In the genomic region with DNA sequence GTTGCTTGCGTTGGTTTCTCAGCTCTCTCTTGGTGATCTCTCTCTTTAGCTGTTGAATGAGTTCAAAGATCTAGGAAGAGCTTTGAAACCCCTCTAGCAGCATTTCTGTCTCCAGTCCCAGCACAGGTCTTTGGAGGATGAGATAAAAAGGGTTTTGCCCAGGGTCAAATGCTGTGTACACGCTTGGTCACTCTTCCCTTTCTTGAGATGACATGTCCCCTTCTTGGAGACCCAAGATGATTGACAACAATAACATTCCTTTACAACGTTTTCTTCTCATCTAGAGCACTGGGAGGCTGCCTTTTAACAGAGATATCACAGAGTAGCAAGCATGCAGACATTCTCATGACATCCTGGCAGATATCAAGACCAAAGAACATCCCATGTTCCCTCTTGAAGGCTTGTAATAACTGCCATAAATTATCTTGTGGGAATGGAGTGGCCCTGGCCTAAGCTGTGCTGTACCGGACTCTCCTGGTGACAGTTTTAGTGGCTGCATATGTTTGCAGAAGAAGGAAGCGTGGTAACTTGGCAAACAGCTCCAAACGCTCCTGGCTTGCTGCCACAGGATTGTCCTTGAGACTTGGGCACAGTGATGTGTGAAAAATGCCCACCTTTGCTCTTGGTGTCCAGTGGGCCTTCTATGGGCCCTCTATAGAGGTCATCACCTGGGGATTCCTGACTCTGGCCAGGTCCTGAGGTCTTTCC, we compare ENCODE assay signal across 14 cellular contexts.
DNase-seq lines count a peak whose midpoint lies in the region; ATAC-seq and TF ChIP-seq lines count a peak whose summit lies in the region.
"Had no signal": no experiment of that assay in that cellular context is flagged by ENCODE, and none has a peak within 500 bp of the region (broad histone marks: within the 10 kb centered on the region; RNA-seq: fewer than 3 reads in every experiment).

No MANE protein-coding gene starts in this region.

- H3K4ac ChIP-seq in mesendoderm (ENCODE audit: low read depth, low read length): no peak overlapping the region

- H3K4me1 ChIP-seq in BLaER1 (peaks cover 18% of the 10 kb centered on the region), GM23338 (ENCODE audit: insufficient read depth) (peaks cover 16% of the 10 kb centered on the region), OCI-LY1 (ENCODE audit: insufficient read depth, low read length, severe bottlenecking) (peaks cover 94% of the 10 kb centered on the region), mesendoderm (ENCODE audit: control insufficient read depth, low read depth, low read length) (peaks cover 2% of the 10 kb centered on the region)

- peaks cover 4% of the 10 kb centered on the region; the same call in 1 of the 3 replicates for H3K9me3 Mint-ChIP-seq in GM23338
- H3K9me3 Mint-ChIP-seq: activated B cell treated with CpG ODN at 0.5 μM for 24 hours, neural progenitor cell had no signal

- no peaks in the 10 kb centered on the region for H3K9me2 ChIP-seq in GM23338 (ENCODE audit: insufficient read depth)
- H3K9me2 ChIP-seq in OCI-LY1 (ENCODE audit: low read depth, low read length): no peaks in the 10 kb centered on the region

- peaks cover 5% of the 10 kb centered on the region for H3K27me3 Mint-ChIP-seq in GM23338 (ENCODE audit: insufficient read depth, low read depth, poor library complexity)
- H3K27me3 Mint-ChIP-seq: activated B cell treated with CpG ODN at 0.5 μM for 24 hours; activated naive CD4-positive, alpha-beta T cell treated with anti-CD3 and anti-CD28 coated beads, Interleukin-2, amount 10 ng/mL, durations not matched to agents 7 days and 5 days had no signal

- H3K4me1 Mint-ChIP-seq in GM23338: peaks cover 33% of the 10 kb centered on the region

- no peaks in the 10 kb centered on the region for H3K27me3 ChIP-seq in BLaER1
- no peaks in the 10 kb centered on the region for H3K27me3 ChIP-seq in GM23338 (ENCODE audit: insufficient read depth)
- H3K27me3 ChIP-seq in OCI-LY1 (ENCODE audit: insufficient read depth, low read length): no peaks in the 10 kb centered on the region
- no peaks in the 10 kb centered on the region for H3K27me3 ChIP-seq in mesendoderm (ENCODE audit: insufficient read depth, low read length, poor library complexity)
- H3K27me3 ChIP-seq: neural progenitor cell had no signal

- DNase-seq in GM23338 (ENCODE audit: low spot score): no peak
- peak; percentile 46 for DNase-seq in islet precursor cell
- DNase-seq in activated CD8-positive, alpha-beta memory T cell treated with anti-CD3 and anti-CD28 coated beads, Interleukin-2, amount 50 U/mL, for 4 hours: no peak
- DNase-seq in mesendoderm: no peak
- DNase-seq in posterior cingulate gyrus: no peak
- DNase-seq: activated B cell treated with CpG ODN at 0.5 μM for 24 hours; activated naive CD4-positive, alpha-beta T cell treated with anti-CD3 and anti-CD28 coated beads, Interleukin-2, amount 10 ng/mL, durations not matched to agents 7 days and 5 days; effector memory CD4-positive, alpha-beta T cell; IMR-90; stimulated activated CD4-positive, alpha-beta T cell treated with anti-CD3 and anti-CD28 coated beads, Interleukin-2, amount 100 ng/mL, for 48 hours had no signal

- H3K4me3 Mint-ChIP-seq in GM23338: no peak overlapping the region
- H3K4me3 Mint-ChIP-seq: activated B cell treated with CpG ODN at 0.5 μM for 24 hours; activated naive CD4-positive, alpha-beta T cell treated with anti-CD3 and anti-CD28 coated beads, Interleukin-2, amount 10 ng/mL, durations not matched to agents 7 days and 5 days; neural progenitor cell had no signal

- no peaks in the 10 kb centered on the region for H4K20me1 ChIP-seq in BLaER1
- H4K20me1 ChIP-seq in GM23338 (replicated peaks; ENCODE audit: insufficient read depth): no peaks in the 10 kb centered on the region; the same call in 1 of the 2 replicates
- H4K20me1 ChIP-seq in OCI-LY1 (ENCODE audit: insufficient read depth, low read length): no peaks in the 10 kb centered on the region

- WGBS in mesendoderm (ENCODE audit: extremely low coverage, insufficient coverage, low lambda C conversion rate): no CpG with 5 or more reads among the region's 6 CpGs

- H3K9ac ChIP-seq in BLaER1 (no peak overlapping the region), OCI-LY1 (ENCODE audit: low read length) (peak overlapping the region; percentile 10; the same call in 1 of the 2 replicates), mesendoderm (ENCODE audit: low read length) (no peak overlapping the region)
- H3K9ac ChIP-seq: neural progenitor cell had no signal

- no peak overlapping the region for H3K23ac ChIP-seq in mesendoderm (ENCODE audit: low read length)

- H2BK120ac ChIP-seq in mesendoderm (ENCODE audit: low read depth, low read length): no peak overlapping the region

- ATAC-seq in GM23338: no peak
- ATAC-seq in HG02852 (IDR thresholded peaks at IDR 0.05; ENCODE audit: unreplicated experiment): no peak

- no peak overlapping the region for H3K27ac Mint-ChIP-seq in GM23338
- H3K27ac Mint-ChIP-seq: activated naive CD4-positive, alpha-beta T cell treated with anti-CD3 and anti-CD28 coated beads, Interleukin-2, amount 10 ng/mL, durations not matched to agents 7 days and 5 days had no signal

- H3K79me2 ChIP-seq in GM23338 (replicated peaks; ENCODE audit: insufficient read depth) (peaks cover 10% of the 10 kb centered on the region), OCI-LY1 (ENCODE audit: insufficient read depth, low read length) (peaks cover 83% of the 10 kb centered on the region), mesendoderm (ENCODE audit: control insufficient read depth, insufficient read depth, low read length) (no peaks in the 10 kb centered on the region)

- H3F3A ChIP-seq in GM23338 (replicated peaks; ENCODE audit: low read depth) (no peaks in the 10 kb centered on the region), OCI-LY1 (ENCODE audit: insufficient read depth, low read length) (peaks cover 12% of the 10 kb centered on the region; the same call in 1 of the 2 replicates)

- H3K27ac ChIP-seq in BLaER1 (no peak overlapping the region), GM23338 (ENCODE audit: low read depth) (0 out of 2 replicates have a peak overlapping the region, but pooled peaks have one; percentile 28), OCI-LY1 (ENCODE audit: low read depth, low read length, poor library complexity, severe bottlenecking) (peak overlapping the region; percentile 81), mesendoderm (ENCODE audit: low read depth, low read length) (no peak overlapping the region)
- H3K27ac ChIP-seq: neural progenitor cell had no signal

- no peak overlapping the region for H3K4me3 ChIP-seq in BLaER1
- H3K4me3 ChIP-seq in GM23338: no peak overlapping the region
- no peak overlapping the region for H3K4me3 ChIP-seq in OCI-LY1 (ENCODE audit: low read depth, low read length, poor library complexity, severe bottlenecking)
- no peak overlapping the region for H3K4me3 ChIP-seq in mesendoderm (ENCODE audit: low read length)
- H3K4me3 ChIP-seq: neural progenitor cell had no signal

- no peak overlapping the region for H3K56ac ChIP-seq in mesendoderm (ENCODE audit: low read length)

- H2BK15ac ChIP-seq in mesendoderm (replicated peaks; ENCODE audit: low read depth): no peak overlapping the region

- no peak overlapping the region for H2BK5ac ChIP-seq in mesendoderm (ENCODE audit: low read length)

- H3K36me3 Mint-ChIP-seq in GM23338 (ENCODE audit: low read depth): peaks cover 6% of the 10 kb centered on the region; the same call in 2 of the 3 replicates

- H4K5ac ChIP-seq in mesendoderm (ENCODE audit: low read length): no peak overlapping the region

- H3K79me1 ChIP-seq in mesendoderm (ENCODE audit: low read length): peaks cover 2% of the 10 kb centered on the region

- TF ChIP-seq CTCF in GM23338 (conservative IDR thresholded peaks at IDR 0.05; ENCODE audit: low read depth in 2 of 2) (no peak), OCI-LY1 (IDR thresholded peaks at IDR 0.05; ENCODE audit: low read length) (no peak)

- peaks cover 10% of the 10 kb centered on the region; the same call in 1 of the 2 replicates for H3K9me3 ChIP-seq in BLaER1
- H3K9me3 ChIP-seq in OCI-LY1 (ENCODE audit: low read length): no peaks in the 10 kb centered on the region

- no peak overlapping the region for H2AK5ac ChIP-seq in mesendoderm (ENCODE audit: low read length)

- H3K18ac ChIP-seq in mesendoderm (ENCODE audit: low read length): no peak overlapping the region

- H2AFZ ChIP-seq in GM23338 (no peak overlapping the region), OCI-LY1 (ENCODE audit: low read length) (no peak overlapping the region)
- H2AFZ ChIP-seq: neural progenitor cell had no signal

- H3K36me3 ChIP-seq in BLaER1 (0 out of 2 replicates have a peak, but pooled peaks cover 2% of the 10 kb centered on the region), GM23338 (ENCODE audit: insufficient read depth) (no peaks in the 10 kb centered on the region), OCI-LY1 (ENCODE audit: insufficient read depth, low read length) (peaks cover 17% of the 10 kb centered on the region), mesendoderm (ENCODE audit: control insufficient read depth, insufficient read depth, low read length) (no peaks in the 10 kb centered on the region)
- H3K36me3 ChIP-seq: neural progenitor cell had no signal

- peak overlapping the region; percentile 25; the same call in 1 of the 2 replicates for H3K4me2 ChIP-seq in BLaER1
- no peak overlapping the region for H3K4me2 ChIP-seq in GM23338
- peak overlapping the region; percentile 20; the same call in 1 of the 2 replicates for H3K4me2 ChIP-seq in OCI-LY1 (ENCODE audit: low read length)
- H3K4me2 ChIP-seq in mesendoderm (ENCODE audit: low read length): no peak overlapping the region
- H3K4me2 ChIP-seq: neural progenitor cell had no signal

- H4K8ac ChIP-seq in mesendoderm (ENCODE audit: low read depth, low read length): no peak overlapping the region

- intact Hi-C loops in posterior cingulate gyrus (cut with DNase I): no loop called here

TF ChIP-seq in GM23338, 12 proteins besides CTCF, POLR2A, EP300 and RAD21:
- TF ChIP-seq CREB1 (CRISPR knock-in tag; IDR thresholded peaks at IDR 0.05; ENCODE audit: low read depth): no peak
- no peak for TF ChIP-seq STAT1 (IDR thresholded peaks at IDR 0.05; ENCODE audit: unreplicated experiment)

Comparison
In these comparisons a context has a peak if more than half of its experiments do, and no peak if none do; other contexts are left out.
1. H3K27ac ChIP-seq: peak in GM23338 (single experiment) and OCI-LY1 (single experiment); none in BLaER1 (single experiment) and mesendoderm (single experiment).
2. H3K4me2 ChIP-seq: peak in BLaER1 (single experiment) and OCI-LY1 (single experiment); none in GM23338 (single experiment) and mesendoderm (single experiment).